Comparison of ENCODE assay signal across 20 cellular contexts in the genomic region with DNA sequence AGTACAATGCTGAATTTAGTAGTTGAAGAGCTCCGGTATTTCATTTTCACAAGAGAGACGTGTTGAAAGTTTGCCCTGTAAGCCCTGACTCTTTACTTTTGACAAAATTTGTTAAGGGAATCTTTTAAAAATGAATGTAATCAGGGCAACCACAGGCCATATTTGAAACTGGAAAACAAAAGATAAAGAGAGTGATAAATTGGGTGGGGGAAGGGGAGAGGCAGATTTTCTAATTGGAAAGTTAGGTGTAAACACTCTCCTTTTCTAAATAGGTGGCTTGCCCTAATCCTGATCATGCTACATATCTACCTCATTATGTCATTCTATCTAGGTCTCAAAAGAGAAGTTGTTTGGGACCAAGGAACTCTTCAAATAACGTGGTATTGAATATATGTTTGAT.
"Had no signal": no experiment of that assay in that cellular context is flagged by ENCODE, and none has a peak within 500 bp of the region (broad histone marks: within the 10 kb centered on the region; RNA-seq: fewer than 3 reads in every experiment).

No MANE protein-coding gene starts in this region.

- H3K9me3 Mint-ChIP-seq: activated naive CD4-positive, alpha-beta T cell treated with anti-CD3 and anti-CD28 coated beads, Interleukin-2, amount 10 ng/mL, durations not matched to agents 7 days and 5 days; natural killer cell had no signal

- H3K27ac Mint-ChIP-seq: activated T-helper 2 cell treated with anti-CD3 and anti-CD28 coated beads, Interferon-gamma antibody, Interleukin-2, Interleukin-4, amounts not matched to agents 10 μg/mL and 5 μg/mL and 100 μg/mL, durations not matched to agents 14 hours and 24 hours and 36 hours; natural killer cell had no signal

- H3K27me3 Mint-ChIP-seq: activated naive CD4-positive, alpha-beta T cell treated with anti-CD3 and anti-CD28 coated beads, Interleukin-2, amount 10 ng/mL, durations not matched to agents 7 days and 5 days had no signal

- H3K27ac ChIP-seq: cardiac muscle cell, dorsolateral prefrontal cortex, left lung, tibial nerve had no signal

- H3K4me3 ChIP-seq: cardiac muscle cell, dorsolateral prefrontal cortex, left lung, prostate gland, skin epidermis, tibial nerve had no signal

- H3K4me3 Mint-ChIP-seq: activated naive CD4-positive, alpha-beta T cell treated with anti-CD3 and anti-CD28 coated beads, Interleukin-2, amount 10 ng/mL, durations not matched to agents 7 days and 5 days had no signal

- H3K36me3 Mint-ChIP-seq: activated naive CD4-positive, alpha-beta T cell treated with anti-CD3 and anti-CD28 coated beads, Interleukin-2, amount 10 ng/mL, durations not matched to agents 7 days and 5 days; natural killer cell had no signal

- H3K9me3 ChIP-seq: left lung, prostate gland, tibial nerve had no signal

- H3K36me3 ChIP-seq: cardiac muscle cell, left lung, prostate gland, tibial nerve had no signal

- H3K27me3 ChIP-seq: cardiac muscle cell, dorsolateral prefrontal cortex, left lung, tibial nerve had no signal

- ATAC-seq: activated CD4-positive, CD25-positive, alpha-beta regulatory T cell treated with anti-CD3 and anti-CD28 coated beads, Interleukin-2, amount 50 U/mL, for 24 hours; left lung; natural killer cell; right cardiac atrium had no signal

- DNase-seq: activated CD4-positive, alpha-beta T cell treated with anti-CD3 and anti-CD28 coated beads, Interleukin-2, amount 50 U/mL, for 1 hour; activated naive CD4-positive, alpha-beta T cell treated with anti-CD3 and anti-CD28 coated beads, Interleukin-2, amount 10 ng/mL, durations not matched to agents 7 days and 5 days; activated T-cell treated with anti-CD3 and anti-CD28 coated beads for 4 hours; dorsolateral prefrontal cortex; islet precursor cell; left lung; mammary epithelial cell; natural killer cell; nucleus accumbens; right cardiac atrium; stimulated activated CD4-positive, alpha-beta T cell treated with anti-CD3 and anti-CD28 coated beads, Interleukin-4, amount 100 ng/mL, for 24 hours; stimulated activated naive CD4-positive, alpha-beta T cell treated with Interleukin-2 at 50 U/mL for 16 hours; substantia nigra; T-helper 9 cell had no signal
